ENCODE assay signal across 19 cellular contexts in genomic region chr3:171156455-171157005, GRCh38.
DNase-seq lines count a peak whose midpoint lies in the region; ATAC-seq, FAIRE-seq and TF ChIP-seq lines count a peak whose summit lies in the region.
"Had no signal": no experiment of that assay in that cellular context is flagged by ENCODE, and none has a peak within 500 bp of the region (broad histone marks: within the 10 kb centered on the region; RNA-seq: fewer than 3 reads in every experiment).

No MANE protein-coding gene starts in this region.

- H3K79me2 ChIP-seq in neural progenitor cell (ENCODE audit: low read depth): no peaks in the 10 kb centered on the region
- H3K79me2 ChIP-seq: parathyroid adenoma had no signal

- H3K9ac ChIP-seq in endodermal cell (ENCODE audit: extremely low read depth, low read length, poor library complexity, severe bottlenecking): peak overlapping the region; percentile 26
- H3K9ac ChIP-seq in neural progenitor cell: no peak overlapping the region
- H3K9ac ChIP-seq: BLaER1 treated with 17β-estradiol and CSF1 and Interleukin-3, amounts not matched to agents 10 nM and 100 nM; parathyroid adenoma had no signal

- no peaks in the 10 kb centered on the region for H4K20me1 ChIP-seq in neural progenitor cell (ENCODE audit: low read depth)
- H4K20me1 ChIP-seq: BLaER1 treated with 17β-estradiol and CSF1 and Interleukin-3, amounts not matched to agents 10 nM and 100 nM had no signal

- POLR2A ChIA-PET in CD8-positive, alpha-beta T cell (lab: Charles Lee): no interaction called here

- ATAC-seq in GM21619 (IDR thresholded peaks at IDR 0.05; ENCODE audit: unreplicated experiment) (no peak), HG03097 (IDR thresholded peaks at IDR 0.05; ENCODE audit: low FRiP score, unreplicated experiment) (no peak)
- no peak for ATAC-seq in CD8-positive, alpha-beta T cell
- ATAC-seq: GM12878 had no signal

- no peak overlapping the region for H3K4me3 ChIP-seq in endodermal cell (ENCODE audit: low read length)
- no peak overlapping the region for H3K4me3 ChIP-seq in neural progenitor cell
- H3K4me3 ChIP-seq in CD8-positive, alpha-beta T cell (ENCODE audit: low read depth, low read length): no peak overlapping the region
- H3K4me3 ChIP-seq: BLaER1 treated with 17β-estradiol and CSF1 and Interleukin-3, amounts not matched to agents 10 nM and 100 nM; GM12878; vagina had no signal

- no peak overlapping the region for H3K4me2 ChIP-seq in neural progenitor cell
- H3K4me2 ChIP-seq: BLaER1 treated with 17β-estradiol and CSF1 and Interleukin-3, amounts not matched to agents 10 nM and 100 nM had no signal

- H3K36me3 ChIP-seq in endodermal cell (ENCODE audit: control insufficient read depth, insufficient read depth, low read length): no peaks in the 10 kb centered on the region
- H3K36me3 ChIP-seq in neural progenitor cell: no peaks in the 10 kb centered on the region
- peaks cover 31% of the 10 kb centered on the region for H3K36me3 ChIP-seq in CD8-positive, alpha-beta T cell (ENCODE audit: insufficient read depth, low read length)
- H3K36me3 ChIP-seq: vagina had no signal

- H3K4me1 ChIP-seq in endodermal cell (ENCODE audit: control insufficient read depth, insufficient read depth, low read length): peaks cover 19% of the 10 kb centered on the region
- peaks cover 6% of the 10 kb centered on the region for H3K4me1 ChIP-seq in neural progenitor cell
- H3K4me1 ChIP-seq in CD8-positive, alpha-beta T cell (ENCODE audit: insufficient read depth, low read length): no peaks in the 10 kb centered on the region
- H3K4me1 ChIP-seq: BLaER1 treated with 17β-estradiol and CSF1 and Interleukin-3, amounts not matched to agents 10 nM and 100 nM; parathyroid adenoma; vagina had no signal

- H3K36me3 Mint-ChIP-seq in endodermal cell (ENCODE audit: low read depth) (peaks cover 5% of the 10 kb centered on the region), neural progenitor cell (peaks cover 51% of the 10 kb centered on the region)
- H3K36me3 Mint-ChIP-seq in CD8-positive, alpha-beta T cell: peaks cover 93% of the 10 kb centered on the region

- H3K27ac Mint-ChIP-seq in endodermal cell (peak overlapping the region; percentile 71), neural progenitor cell (peak overlapping the region; percentile 35)
- H3K27ac Mint-ChIP-seq in CD8-positive, alpha-beta T cell: no peak overlapping the region
- H3K27ac Mint-ChIP-seq: stimulated activated naive CD8-positive, alpha-beta T cell treated with anti-CD3 and anti-CD28 coated beads, Interleukin-15, Interleukin-2, amounts not matched to agents 100 ng/mL and 50 ng/mL, for 24 hours; WTC11 had no signal

- intact Hi-C loops in CD8-positive, alpha-beta T cell (cut with DNase I, micrococcal nuclease): loop anchor here in 1 of 2 experiments (10.0 kb wide), 1 partner anchor 598 kb away; no protein-coding TSS in a partner anchor

- no peak overlapping the region for H3K4me3 Mint-ChIP-seq in endodermal cell
- no peak overlapping the region for H3K4me3 Mint-ChIP-seq in neural progenitor cell
- no peak overlapping the region for H3K4me3 Mint-ChIP-seq in CD8-positive, alpha-beta T cell
- H3K4me3 Mint-ChIP-seq: H9; stimulated activated naive CD8-positive, alpha-beta T cell treated with anti-CD3 and anti-CD28 coated beads, Interleukin-15, Interleukin-2, amounts not matched to agents 100 ng/mL and 50 ng/mL, for 24 hours; WTC11 had no signal

- peak overlapping the region; percentile 59 for H3K27ac ChIP-seq in endodermal cell (ENCODE audit: low read depth, low read length)
- no peak overlapping the region for H3K27ac ChIP-seq in neural progenitor cell
- no peak overlapping the region for H3K27ac ChIP-seq in CD8-positive, alpha-beta T cell (ENCODE audit: low read depth, low read length)
- H3K27ac ChIP-seq: BLaER1 treated with 17β-estradiol and CSF1 and Interleukin-3, amounts not matched to agents 10 nM and 100 nM; parathyroid adenoma; vagina had no signal

- FAIRE-seq in RCC 7860 (lab: Jason Lieb, UNC): peak; percentile 91
- FAIRE-seq: GM12878 had no signal

- WGBS in endodermal cell (ENCODE audit: insufficient coverage in 1 of 2, insufficient read length in 1 of 2), 2 experiments: 64 to 92% methylated on average over 2 to 5 of the region's 5 CpGs

- H3K27me3 Mint-ChIP-seq in endodermal cell (ENCODE audit: insufficient read depth): peaks cover 10% of the 10 kb centered on the region
- H3K27me3 Mint-ChIP-seq in neural progenitor cell (ENCODE audit: insufficient read depth, low read depth): peaks cover 4% of the 10 kb centered on the region
- H3K27me3 Mint-ChIP-seq in CD8-positive, alpha-beta T cell (ENCODE audit: low read depth): no peaks in the 10 kb centered on the region
- H3K27me3 Mint-ChIP-seq: stimulated activated naive CD8-positive, alpha-beta T cell treated with anti-CD3 and anti-CD28 coated beads, Interleukin-15, Interleukin-2, amounts not matched to agents 100 ng/mL and 50 ng/mL, for 24 hours had no signal

- no peak overlapping the region for H2AFZ ChIP-seq in neural progenitor cell (replicated peaks)
- H2AFZ ChIP-seq: parathyroid adenoma had no signal

- H3K4me1 Mint-ChIP-seq in endodermal cell: peaks cover 35% of the 10 kb centered on the region
- peaks cover 9% of the 10 kb centered on the region for H3K4me1 Mint-ChIP-seq in neural progenitor cell
- no peaks in the 10 kb centered on the region for H3K4me1 Mint-ChIP-seq in CD8-positive, alpha-beta T cell (ENCODE audit: low read depth)
- H3K4me1 Mint-ChIP-seq: WTC11 had no signal

- no peaks in the 10 kb centered on the region for H3F3A ChIP-seq in neural progenitor cell (ENCODE audit: low read depth)

- CTCF ChIA-PET in CD8-positive, alpha-beta T cell (lab: Charles Lee): no interaction called here

- H3K27me3 ChIP-seq in endodermal cell (ENCODE audit: control insufficient read depth, insufficient read depth, low read length, poor library complexity, severe bottlenecking) (no peaks in the 10 kb centered on the region), neural progenitor cell (no peaks in the 10 kb centered on the region)
- no peaks in the 10 kb centered on the region for H3K27me3 ChIP-seq in CD8-positive, alpha-beta T cell (ENCODE audit: insufficient read depth, low read length)
- H3K27me3 ChIP-seq: BLaER1 treated with 17β-estradiol and CSF1 and Interleukin-3, amounts not matched to agents 10 nM and 100 nM; vagina had no signal

- TF ChIP-seq CTCF in endodermal cell (conservative IDR thresholded peaks at IDR 0.05): no peak
- no peak for TF ChIP-seq CTCF in neural progenitor cell (IDR thresholded peaks at IDR 0.05)
- no peak for TF ChIP-seq CTCF in CD8-positive, alpha-beta T cell (IDR thresholded peaks at IDR 0.05)

- H3K9me3 ChIP-seq in endodermal cell (ENCODE audit: control insufficient read depth, low read length) (no peaks in the 10 kb centered on the region), neural progenitor cell (ENCODE audit: low read depth) (no peaks in the 10 kb centered on the region)
- H3K9me3 ChIP-seq in CD8-positive, alpha-beta T cell (ENCODE audit: low read length): no peaks in the 10 kb centered on the region
- H3K9me3 ChIP-seq: BLaER1 treated with 17β-estradiol and CSF1 and Interleukin-3, amounts not matched to agents 10 nM and 100 nM; vagina had no signal

- DNase-seq in EL (peak; percentile 37), RCC 7860 (ENCODE audit: low spot score) (peak; percentile 95), endodermal cell (peak; percentile 60), neural progenitor cell (ENCODE audit: low spot score) (no peak)
- DNase-seq in CD8-positive, alpha-beta T cell: no peak
- DNase-seq: DND-41; effector CD4-positive, alpha-beta T cell; NCI-H1417 treated with DMSO at 0.1 percent for 48 hours; NCI-H345; stimulated activated CD4-positive, alpha-beta T cell treated with anti-CD3 and anti-CD28 coated beads, Interleukin-12 subunit alpha, Interleukin-12 subunit beta, amount 100 ng/mL, for 4 hours had no signal

- H3K9me3 Mint-ChIP-seq in endodermal cell: peaks cover 2% of the 10 kb centered on the region
- no peaks in the 10 kb centered on the region for H3K9me3 Mint-ChIP-seq in neural progenitor cell
- H3K9me3 Mint-ChIP-seq in CD8-positive, alpha-beta T cell: no peaks in the 10 kb centered on the region
- H3K9me3 Mint-ChIP-seq: H9; stimulated activated naive CD8-positive, alpha-beta T cell treated with anti-CD3 and anti-CD28 coated beads, Interleukin-15, Interleukin-2, amounts not matched to agents 100 ng/mL and 50 ng/mL, for 24 hours; WTC11 had no signal

Comparison
In these comparisons a context has a peak if more than half of its experiments do, and no peak if none do; other contexts are left out.
1. DNase-seq: peak in EL (single experiment), RCC 7860 (single experiment) and endodermal cell (single experiment); none in neural progenitor cell (single experiment) and CD8-positive, alpha-beta T cell (0 of 7).